In genomic region chr18:42053188-42053781, GRCh38 we compare ENCODE assay signal across 8 cellular contexts.
A peak's percentile ranks its signal among the peaks of the same experiment; 100 is the strongest.
DNase-seq lines count a peak whose midpoint lies in the region; ATAC-seq and TF ChIP-seq lines count a peak whose summit lies in the region.

No MANE protein-coding gene starts in this region.

- no peak overlapping the region for H3K9ac ChIP-seq in colonic mucosa (ENCODE audit: low read depth in 2 of 2, low read length in 2 of 2)

- H3K27me3 ChIP-seq in colonic mucosa (no peaks in the 10 kb centered on the region), lower lobe of right lung (ENCODE audit: low read depth) (no peaks in the 10 kb centered on the region)

- no peak overlapping the region for H3K4me3 ChIP-seq in colonic mucosa
- H3K4me3 ChIP-seq in lower lobe of right lung = no peak overlapping the region

- ATAC-seq in GM18502 (IDR thresholded peaks at IDR 0.05; ENCODE audit: poor library complexity, unreplicated experiment) (peak; percentile 90), HG02973 (IDR thresholded peaks at IDR 0.05; ENCODE audit: unreplicated experiment) (peak; percentile 94), lower lobe of right lung (peak; percentile 74 to 76)

- peak; percentile 87 for TF ChIP-seq CTCF in 22Rv1 (IDR thresholded peaks at IDR 0.05)
- TF ChIP-seq CTCF in colonic mucosa (IDR thresholded peaks at IDR 0.05) = peak; percentile 71
- TF ChIP-seq CTCF in lower lobe of right lung (IDR thresholded peaks at IDR 0.05) = peak; percentile 80

- DNase-seq in NCI-H2171 treated with DMSO at 0.1 percent for 48 hours (lab: John Stamatoyannopoulos, UW) (peak; percentile 68), colonic mucosa (peak; percentile 50), lower lobe of right lung (no peak)
- peak; percentile 40 to 57 for DNase-seq in activated CD4-positive, alpha-beta T cell treated with anti-CD3 and anti-CD28 coated beads for 4 hours
- peak; percentile 22 for DNase-seq in stimulated activated CD8-positive, alpha-beta memory T cell treated with anti-CD3 and anti-CD28 coated beads, Interleukin-15, amount 100 ng/mL, for 24 hours (ENCODE audit: low read depth)

- H3K27ac ChIP-seq in 22Rv1 (peak overlapping the region; percentile 45), colonic mucosa (no peak overlapping the region), lower lobe of right lung (no peak overlapping the region)

- intact Hi-C loops in colonic mucosa (cut with DNase I) (loop anchor here (5.0 kb wide), 1 partner anchor 1219 kb away; no protein-coding TSS in a partner anchor), lower lobe of right lung (cut with DNase I) (no loop called here)

- H3K9me3 ChIP-seq in colonic mucosa (no peaks in the 10 kb centered on the region), lower lobe of right lung (no peaks in the 10 kb centered on the region)

- no peaks in the 10 kb centered on the region for H3K4me1 ChIP-seq in colonic mucosa
- H3K4me1 ChIP-seq in lower lobe of right lung = peaks cover 4% of the 10 kb centered on the region

- H3K36me3 ChIP-seq in colonic mucosa (no peaks in the 10 kb centered on the region), lower lobe of right lung (peaks cover 36% of the 10 kb centered on the region)
